Comparison of ENCODE assay signal across 1 cellular context in genomic region chr12:66823857-66824570, GRCh38.
A peak's percentile ranks its signal among the peaks of the same experiment; 100 is the strongest.
TF ChIP-seq lines count a peak whose summit lies in the region.

No MANE protein-coding gene starts in this region.

TF ChIP-seq in HEK293, 187 proteins besides CTCF, POLR2A, EP300 and RAD21 (continued from another document and continues in another):
- TF ChIP-seq MZF1 (tag by site-specific recombination; IDR thresholded peaks at IDR 0.05; ENCODE audit: borderline replicate concordance) (peak; percentile 79), MEIS1 (CRISPR knock-in tag; IDR thresholded peaks at IDR 0.05; ENCODE audit: borderline replicate concordance) (no peak), ZNF624 (tag by site-specific recombination; IDR thresholded peaks at IDR 0.05) (no peak), ZNF274 (IDR thresholded peaks at IDR 0.05; ENCODE audit: low read length) (no peak), ZNF274 (tag by site-specific recombination; IDR thresholded peaks at IDR 0.05; ENCODE audit: borderline replicate concordance) (no peak), PRDM2 (tag by site-specific recombination; IDR thresholded peaks at IDR 0.05; ENCODE audit: borderline replicate concordance) (no peak), ZNF280D (tag by site-specific recombination; IDR thresholded peaks at IDR 0.05) (0 out of 2 replicates have a peak, but pooled peaks have one; percentile 36), SP3 (tag by site-specific recombination; IDR thresholded peaks at IDR 0.05) (peak; percentile 34), GLIS2 (tag by site-specific recombination; IDR thresholded peaks at IDR 0.05) (no peak), ZNF571 (tag by site-specific recombination; IDR thresholded peaks at IDR 0.05) (no peak), ZSCAN30 (tag by site-specific recombination; IDR thresholded peaks at IDR 0.05) (peak; percentile 76; the same call in 1 of the 2 replicates), ZNF133 (tag by site-specific recombination; IDR thresholded peaks at IDR 0.05) (no peak), ZNF23 (tag by site-specific recombination; IDR thresholded peaks at IDR 0.05; ENCODE audit: borderline replicate concordance) (no peak), GFI1B (tag by site-specific recombination; IDR thresholded peaks at IDR 0.05) (no peak), ZFP69B (tag by site-specific recombination; IDR thresholded peaks at IDR 0.05) (0 out of 2 replicates have a peak, but pooled peaks have one; percentile 23), ZNF623 (tag by site-specific recombination; IDR thresholded peaks at IDR 0.05) (no peak), TRIM28 (IDR thresholded peaks at IDR 0.05; ENCODE audit: borderline replicate concordance, low read length) (peak; percentile 78; the same call in 1 of the 2 replicates), ZNF544 (tag by site-specific recombination; IDR thresholded peaks at IDR 0.05) (no peak), ZNF621 (tag by site-specific recombination; IDR thresholded peaks at IDR 0.05) (no peak), ZNF221 (tag by site-specific recombination; IDR thresholded peaks at IDR 0.05; ENCODE audit: borderline replicate concordance) (no peak), GLI4 (tag by site-specific recombination; IDR thresholded peaks at IDR 0.05) (no peak), ZFP41 (tag by site-specific recombination; IDR thresholded peaks at IDR 0.05; ENCODE audit: borderline replicate concordance) (no peak), REPIN1 (tag by site-specific recombination; IDR thresholded peaks at IDR 0.05; ENCODE audit: low read depth) (no peak), SP7 (tag by site-specific recombination; IDR thresholded peaks at IDR 0.05) (peak; percentile 88), ZXDB (tag by site-specific recombination; IDR thresholded peaks at IDR 0.05) (0 out of 2 replicates have a peak, but pooled peaks have one; percentile 38), ZNF560 (tag by site-specific recombination; IDR thresholded peaks at IDR 0.05; ENCODE audit: borderline replicate concordance) (no peak), ZNF792 (tag by site-specific recombination; IDR thresholded peaks at IDR 0.05) (no peak), HOXC10 (CRISPR knock-in tag; IDR thresholded peaks at IDR 0.05) (no peak), ZNF423 (tag by site-specific recombination; IDR thresholded peaks at IDR 0.05) (no peak), ZNF473 (tag by site-specific recombination; IDR thresholded peaks at IDR 0.05) (no peak), ZNF561 (tag by site-specific recombination; IDR thresholded peaks at IDR 0.05; ENCODE audit: borderline replicate concordance) (peak; percentile 21; the same call in 1 of the 2 replicates), ZNF518A (tag by site-specific recombination; conservative IDR thresholded peaks at IDR 0.05; ENCODE audit: low read depth) (peak; percentile 51; the same call in 1 of the 2 replicates), ZBTB20 (tag by site-specific recombination; IDR thresholded peaks at IDR 0.05) (peak; percentile 21; the same call in 1 of the 2 replicates), PRDM1 (tag by site-specific recombination; IDR thresholded peaks at IDR 0.05) (no peak), ZNF366 (tag by site-specific recombination; conservative IDR thresholded peaks at IDR 0.05) (peak; percentile 74), YY1 (tag by site-specific recombination; IDR thresholded peaks at IDR 0.05) (no peak), ZNF324 (tag by site-specific recombination; IDR thresholded peaks at IDR 0.05) (peak; percentile 73; the same call in 1 of the 2 replicates), ZNF776 (tag by site-specific recombination; IDR thresholded peaks at IDR 0.05; ENCODE audit: borderline replicate concordance) (no peak), ZNF501 (tag by site-specific recombination; IDR thresholded peaks at IDR 0.05) (0 out of 2 replicates have a peak, but pooled peaks have one; percentile 35), ZNF341 (tag by site-specific recombination; IDR thresholded peaks at IDR 0.05; ENCODE audit: low read depth) (no peak), ZNF335 (tag by site-specific recombination; conservative IDR thresholded peaks at IDR 0.05) (peak; percentile 93)
- TF ChIP-seq, protein P1, sequence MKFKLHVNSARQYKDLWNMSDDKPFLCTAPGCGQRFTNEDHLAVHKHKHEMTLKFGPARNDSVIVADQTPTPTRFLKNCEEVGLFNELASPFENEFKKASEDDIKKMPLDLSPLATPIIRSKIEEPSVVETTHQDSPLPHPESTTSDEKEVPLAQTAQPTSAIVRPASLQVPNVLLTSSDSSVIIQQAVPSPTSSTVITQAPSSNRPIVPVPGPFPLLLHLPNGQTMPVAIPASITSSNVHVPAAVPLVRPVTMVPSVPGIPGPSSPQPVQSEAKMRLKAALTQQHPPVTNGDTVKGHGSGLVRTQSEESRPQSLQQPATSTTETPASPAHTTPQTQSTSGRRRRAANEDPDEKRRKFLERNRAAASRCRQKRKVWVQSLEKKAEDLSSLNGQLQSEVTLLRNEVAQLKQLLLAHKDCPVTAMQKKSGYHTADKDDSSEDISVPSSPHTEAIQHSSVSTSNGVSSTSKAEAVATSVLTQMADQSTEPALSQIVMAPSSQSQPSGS (tag by site-specific recombination; IDR thresholded peaks at IDR 0.05; ENCODE audit: low read depth) = peak; percentile 50
- TF ChIP-seq, protein P2, sequence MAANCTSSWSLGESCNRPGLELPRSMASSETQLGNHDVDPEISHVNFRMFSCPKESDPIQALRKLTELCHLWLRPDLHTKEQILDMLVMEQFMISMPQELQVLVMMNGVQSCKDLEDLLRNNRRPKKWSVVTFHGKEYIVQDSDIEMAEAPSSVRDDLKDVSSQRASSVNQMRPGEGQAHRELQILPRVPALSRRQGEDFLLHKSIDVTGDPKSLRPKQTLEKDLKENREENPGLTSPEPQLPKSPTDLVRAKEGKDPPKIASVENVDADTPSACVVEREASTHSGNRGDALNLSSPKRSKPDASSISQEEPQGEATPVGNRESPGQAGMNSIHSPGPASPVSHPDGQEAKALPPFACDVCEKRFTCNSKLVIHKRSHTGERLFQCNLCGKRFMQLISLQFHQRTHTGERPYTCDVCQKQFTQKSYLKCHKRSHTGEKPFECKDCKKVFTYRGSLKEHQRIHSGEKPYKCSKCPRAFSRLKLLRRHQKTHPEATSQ (tag by site-specific recombination; IDR thresholded peaks at IDR 0.05) = no peak
- TF ChIP-seq, protein P3, sequence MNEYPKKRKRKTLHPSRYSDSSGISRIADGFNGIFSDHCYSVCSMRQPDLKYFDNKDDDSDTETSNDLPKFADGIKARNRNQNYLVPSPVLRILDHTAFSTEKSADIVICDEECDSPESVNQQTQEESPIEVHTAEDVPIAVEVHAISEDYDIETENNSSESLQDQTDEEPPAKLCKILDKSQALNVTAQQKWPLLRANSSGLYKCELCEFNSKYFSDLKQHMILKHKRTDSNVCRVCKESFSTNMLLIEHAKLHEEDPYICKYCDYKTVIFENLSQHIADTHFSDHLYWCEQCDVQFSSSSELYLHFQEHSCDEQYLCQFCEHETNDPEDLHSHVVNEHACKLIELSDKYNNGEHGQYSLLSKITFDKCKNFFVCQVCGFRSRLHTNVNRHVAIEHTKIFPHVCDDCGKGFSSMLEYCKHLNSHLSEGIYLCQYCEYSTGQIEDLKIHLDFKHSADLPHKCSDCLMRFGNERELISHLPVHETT (tag by site-specific recombination; IDR thresholded peaks at IDR 0.05) = peak; percentile 62; the same call in 1 of the 2 replicates
- TF ChIP-seq, protein P4, sequence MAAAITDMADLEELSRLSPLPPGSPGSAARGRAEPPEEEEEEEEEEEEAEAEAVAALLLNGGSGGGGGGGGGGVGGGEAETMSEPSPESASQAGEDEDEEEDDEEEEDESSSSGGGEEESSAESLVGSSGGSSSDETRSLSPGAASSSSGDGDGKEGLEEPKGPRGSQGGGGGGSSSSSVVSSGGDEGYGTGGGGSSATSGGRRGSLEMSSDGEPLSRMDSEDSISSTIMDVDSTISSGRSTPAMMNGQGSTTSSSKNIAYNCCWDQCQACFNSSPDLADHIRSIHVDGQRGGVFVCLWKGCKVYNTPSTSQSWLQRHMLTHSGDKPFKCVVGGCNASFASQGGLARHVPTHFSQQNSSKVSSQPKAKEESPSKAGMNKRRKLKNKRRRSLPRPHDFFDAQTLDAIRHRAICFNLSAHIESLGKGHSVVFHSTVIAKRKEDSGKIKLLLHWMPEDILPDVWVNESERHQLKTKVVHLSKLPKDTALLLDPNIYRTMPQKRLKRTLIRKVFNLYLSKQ (tag by site-specific recombination; IDR thresholded peaks at IDR 0.05; ENCODE audit: borderline replicate concordance) = no peak
